Comparison of ENCODE assay signal across 1 cellular context in the genomic region with DNA sequence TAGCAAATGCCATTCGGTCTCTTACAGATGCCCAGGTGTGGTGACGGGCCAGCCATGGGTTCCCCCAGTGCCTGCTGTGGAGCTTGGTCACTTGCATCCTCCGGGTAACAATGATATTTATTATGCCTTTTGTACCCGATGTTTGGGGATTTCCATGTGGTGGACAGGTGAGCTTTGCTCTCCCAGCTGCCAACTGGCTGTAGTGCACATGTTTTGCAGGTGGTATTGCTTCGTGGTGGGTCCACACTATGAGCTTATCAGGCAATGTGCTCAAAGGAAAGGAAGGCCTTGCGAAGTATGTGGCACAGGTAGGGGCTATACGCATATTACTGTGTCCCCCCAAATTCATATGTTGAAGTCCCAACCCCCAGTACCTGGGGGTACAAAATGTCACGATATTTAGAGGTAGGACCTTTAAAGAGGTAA.
TF ChIP-seq lines count a peak whose summit lies in the region.

No MANE protein-coding gene starts in this region.

TF ChIP-seq in HepG2, 621 proteins besides CTCF, POLR2A, EP300 and RAD21 (continues in another document):
- TF ChIP-seq TP53 (CRISPR knock-in tag; conservative IDR thresholded peaks at IDR 0.05) (no peak), ZNF30 (CRISPR knock-in tag; IDR thresholded peaks at IDR 0.05) (peak; percentile 96), ZMYM3 (CRISPR knock-in tag; IDR thresholded peaks at IDR 0.05) (no peak), ZMYM4 (CRISPR knock-in tag; IDR thresholded peaks at IDR 0.05) (peak; percentile 33; the same call in 1 of the 2 replicates), JARID2 (CRISPR knock-in tag; IDR thresholded peaks at IDR 0.05; ENCODE audit: insufficient replicate concordance) (no peak), PHF20 (CRISPR knock-in tag; IDR thresholded peaks at IDR 0.05) (no peak), HIVEP1 (CRISPR knock-in tag; IDR thresholded peaks at IDR 0.05) (peak; percentile 28; the same call in 1 of the 2 replicates), MYC (CRISPR knock-in tag; IDR thresholded peaks at IDR 0.05; ENCODE audit: borderline replicate concordance) (no peak), TRIM22 (IDR thresholded peaks at IDR 0.05) (no peak), FOXC1 (CRISPR knock-in tag; IDR thresholded peaks at IDR 0.05; ENCODE audit: borderline replicate concordance) (peak; percentile 85), TOE1 (CRISPR knock-in tag; IDR thresholded peaks at IDR 0.05) (no peak), ZNF616 (CRISPR knock-in tag; IDR thresholded peaks at IDR 0.05; ENCODE audit: low read depth) (no peak), ELF4 (CRISPR knock-in tag; IDR thresholded peaks at IDR 0.05; ENCODE audit: borderline replicate concordance) (no peak), ZNF792 (CRISPR knock-in tag; IDR thresholded peaks at IDR 0.05) (no peak), MAFG (CRISPR knock-in tag; IDR thresholded peaks at IDR 0.05) (no peak), NPAS2 (CRISPR knock-in tag; IDR thresholded peaks at IDR 0.05; ENCODE audit: borderline replicate concordance) (no peak), ZNF883 (CRISPR knock-in tag; IDR thresholded peaks at IDR 0.05; ENCODE audit: not compliant biosample characterization) (peak; percentile 36), PITX1 (CRISPR knock-in tag; IDR thresholded peaks at IDR 0.05) (peak; percentile 60; the same call in 1 of the 2 replicates), SMARCC2 (IDR thresholded peaks at IDR 0.05) (no peak), ZNF326 (CRISPR knock-in tag; IDR thresholded peaks at IDR 0.05; ENCODE audit: borderline replicate concordance) (no peak), NFIC (IDR thresholded peaks at IDR 0.05; ENCODE audit: low read length) (no peak), MED1 (CRISPR knock-in tag; IDR thresholded peaks at IDR 0.05) (no peak), MAF1 (CRISPR knock-in tag; IDR thresholded peaks at IDR 0.05; ENCODE audit: borderline replicate concordance) (no peak), MBD4 (IDR thresholded peaks at IDR 0.05; ENCODE audit: borderline replicate concordance, low read length) (no peak), SETDB1 (CRISPR knock-in tag; IDR thresholded peaks at IDR 0.05; ENCODE audit: borderline replicate concordance) (peak; percentile 90), ZNF205 (CRISPR knock-in tag; IDR thresholded peaks at IDR 0.05) (no peak), RFX5 (IDR thresholded peaks at IDR 0.05; ENCODE audit: low read depth, low read length) (no peak), PHF8 (CRISPR knock-in tag; IDR thresholded peaks at IDR 0.05) (no peak), ZNF737 (CRISPR knock-in tag; IDR thresholded peaks at IDR 0.05; ENCODE audit: borderline replicate concordance) (0 out of 2 replicates have a peak, but pooled peaks have one; percentile 31), ZNF768 (CRISPR knock-in tag; IDR thresholded peaks at IDR 0.05) (no peak), SP5 (CRISPR knock-in tag; IDR thresholded peaks at IDR 0.05; ENCODE audit: borderline replicate concordance, low read depth) (no peak), ATF7-NPFF (CRISPR knock-in tag; IDR thresholded peaks at IDR 0.05; ENCODE audit: low read depth) (no peak), ZGPAT (CRISPR knock-in tag; IDR thresholded peaks at IDR 0.05) (no peak), NR1H2 (CRISPR knock-in tag; IDR thresholded peaks at IDR 0.05; ENCODE audit: borderline replicate concordance, low read depth) (peak; percentile 71; the same call in 1 of the 2 replicates), PPARG (CRISPR knock-in tag; conservative IDR thresholded peaks at IDR 0.05) (no peak), POGK (CRISPR knock-in tag; conservative IDR thresholded peaks at IDR 0.05) (no peak), ZSCAN29 (CRISPR knock-in tag; conservative IDR thresholded peaks at IDR 0.05) (no peak), NFIB (CRISPR knock-in tag; IDR thresholded peaks at IDR 0.05; ENCODE audit: borderline replicate concordance) (no peak), JUNB (CRISPR knock-in tag; IDR thresholded peaks at IDR 0.05; ENCODE audit: borderline replicate concordance) (no peak), ZNF280B (CRISPR knock-in tag; IDR thresholded peaks at IDR 0.05; ENCODE audit: borderline replicate concordance) (no peak), ELF1 (CRISPR knock-in tag; IDR thresholded peaks at IDR 0.05) (no peak), NFKB2 (CRISPR knock-in tag; IDR thresholded peaks at IDR 0.05; ENCODE audit: borderline replicate concordance) (no peak), MEIS2 (CRISPR knock-in tag; IDR thresholded peaks at IDR 0.05) (no peak), CCAR2 (optimal IDR thresholded peaks at IDR 0.05; ENCODE audit: low read depth, low read length) (no peak), SOX5 (CRISPR knock-in tag; IDR thresholded peaks at IDR 0.05; ENCODE audit: borderline replicate concordance) (no peak), RORA (CRISPR knock-in tag; IDR thresholded peaks at IDR 0.05) (no peak), ZNF503 (CRISPR knock-in tag; IDR thresholded peaks at IDR 0.05) (no peak), ZNF660 (CRISPR knock-in tag; IDR thresholded peaks at IDR 0.05; ENCODE audit: borderline replicate concordance, low read depth) (0 out of 2 replicates have a peak, but pooled peaks have one; percentile 53), ZNF879 (CRISPR knock-in tag; IDR thresholded peaks at IDR 0.05) (peak; percentile 95), BCL3 (CRISPR knock-in tag; IDR thresholded peaks at IDR 0.05) (0 out of 2 replicates have a peak, but pooled peaks have one; percentile 72), ZNF383 (CRISPR knock-in tag; IDR thresholded peaks at IDR 0.05; ENCODE audit: borderline replicate concordance) (no peak), ZSCAN22 (CRISPR knock-in tag; IDR thresholded peaks at IDR 0.05) (no peak), TFE3 (CRISPR knock-in tag; IDR thresholded peaks at IDR 0.05) (no peak), ZNF713 (CRISPR knock-in tag; IDR thresholded peaks at IDR 0.05) (no peak), ZNF564 (CRISPR knock-in tag; IDR thresholded peaks at IDR 0.05) (no peak)
- TF ChIP-seq, protein P1, sequence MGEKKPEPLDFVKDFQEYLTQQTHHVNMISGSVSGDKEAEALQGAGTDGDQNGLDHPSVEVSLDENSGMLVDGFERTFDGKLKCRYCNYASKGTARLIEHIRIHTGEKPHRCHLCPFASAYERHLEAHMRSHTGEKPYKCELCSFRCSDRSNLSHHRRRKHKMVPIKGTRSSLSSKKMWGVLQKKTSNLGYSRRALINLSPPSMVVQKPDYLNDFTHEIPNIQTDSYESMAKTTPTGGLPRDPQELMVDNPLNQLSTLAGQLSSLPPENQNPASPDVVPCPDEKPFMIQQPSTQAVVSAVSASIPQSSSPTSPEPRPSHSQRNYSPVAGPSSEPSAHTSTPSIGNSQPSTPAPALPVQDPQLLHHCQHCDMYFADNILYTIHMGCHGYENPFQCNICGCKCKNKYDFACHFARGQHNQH (CRISPR knock-in tag; IDR thresholded peaks at IDR 0.05): no peak
- TF ChIP-seq, protein P2, sequence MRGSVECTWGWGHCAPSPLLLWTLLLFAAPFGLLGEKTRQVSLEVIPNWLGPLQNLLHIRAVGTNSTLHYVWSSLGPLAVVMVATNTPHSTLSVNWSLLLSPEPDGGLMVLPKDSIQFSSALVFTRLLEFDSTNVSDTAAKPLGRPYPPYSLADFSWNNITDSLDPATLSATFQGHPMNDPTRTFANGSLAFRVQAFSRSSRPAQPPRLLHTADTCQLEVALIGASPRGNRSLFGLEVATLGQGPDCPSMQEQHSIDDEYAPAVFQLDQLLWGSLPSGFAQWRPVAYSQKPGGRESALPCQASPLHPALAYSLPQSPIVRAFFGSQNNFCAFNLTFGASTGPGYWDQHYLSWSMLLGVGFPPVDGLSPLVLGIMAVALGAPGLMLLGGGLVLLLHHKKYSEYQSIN (CRISPR knock-in tag; IDR thresholded peaks at IDR 0.05; ENCODE audit: borderline replicate concordance): peak; percentile 87; the same call in 1 of the 2 replicates
- TF ChIP-seq, protein P3, sequence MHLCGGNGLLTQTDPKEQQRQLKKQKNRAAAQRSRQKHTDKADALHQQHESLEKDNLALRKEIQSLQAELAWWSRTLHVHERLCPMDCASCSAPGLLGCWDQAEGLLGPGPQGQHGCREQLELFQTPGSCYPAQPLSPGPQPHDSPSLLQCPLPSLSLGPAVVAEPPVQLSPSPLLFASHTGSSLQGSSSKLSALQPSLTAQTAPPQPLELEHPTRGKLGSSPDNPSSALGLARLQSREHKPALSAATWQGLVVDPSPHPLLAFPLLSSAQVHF (CRISPR knock-in tag; IDR thresholded peaks at IDR 0.05): no peak
